In the genomic region with DNA sequence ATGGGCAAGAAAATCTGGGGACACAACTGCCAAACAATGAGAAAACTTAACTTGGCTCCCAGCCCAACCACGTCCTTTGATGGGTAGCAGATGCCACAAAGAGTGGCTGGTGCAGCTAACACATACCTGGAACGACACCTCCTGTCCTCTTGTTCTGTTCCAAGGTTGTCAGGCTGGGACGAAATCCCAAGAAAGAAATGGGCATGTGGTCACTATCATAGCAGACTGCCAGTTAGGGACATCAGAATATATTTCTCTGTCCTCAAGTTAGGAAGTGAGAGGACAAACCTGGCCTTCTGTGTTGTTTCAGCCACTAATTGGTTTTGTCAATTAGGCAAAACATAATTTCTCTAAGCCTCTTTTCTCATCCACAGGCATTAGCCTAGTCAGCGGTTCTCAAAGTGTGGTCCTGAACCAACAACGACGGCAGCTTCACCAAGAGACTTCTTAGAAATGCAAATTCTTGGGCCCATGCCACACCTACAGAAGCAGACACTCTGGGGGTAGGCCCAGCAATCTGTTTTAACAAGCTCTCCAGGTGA, we compare ENCODE assay signal across 8 cellular contexts.
DNase-seq lines count a peak whose midpoint lies in the region; ATAC-seq and TF ChIP-seq lines count a peak whose summit lies in the region.

No MANE protein-coding gene starts in this region.

- no peak for TF ChIP-seq CTCF in esophagus muscularis mucosa (IDR thresholded peaks at IDR 0.05)

- no peak for TF ChIP-seq EP300 in esophagus muscularis mucosa (IDR thresholded peaks at IDR 0.05)

- POLR2A ChIA-PET in T-cell (lab: Charles Lee) = interaction anchor here (0.9 to 2.0 kb wide), 3 partner anchors 51 to 56 kb away, joined by 3 to 6 read pairs (median 6); no protein-coding TSS in a partner anchor

- H3K9me3 Mint-ChIP-seq in T-cell = no peaks in the 10 kb centered on the region

- peaks cover 89 to 97% (median 95%) of the 10 kb centered on the region in 3 donors for H3K4me1 Mint-ChIP-seq in T-cell

- 40% methylated on average over 6 of the region's 6 CpGs for WGBS in esophagus muscularis mucosa

- ATAC-seq in T-cell (replicated peaks in 1 of 4) = peak; percentile 43 to 75 (median 52)

- DNase-seq in DMS53 (lab: John Stamatoyannopoulos, UW) (peak; percentile 15), DMS53 treated with DMSO at 0.1 percent for 48 hours (lab: John Stamatoyannopoulos, UW; ENCODE audit: unreplicated experiment) (no peak), T-cell (peak in 33 of 34 experiments; percentile 39 to 74 (median 61)), esophagus muscularis mucosa (ENCODE audit: extremely low spot score) (no peak), GDM1 (lab: John Stamatoyannopoulos, UW) (no peak), NCI-H187 (lab: John Stamatoyannopoulos, UW) (no peak), kidney tubule cell (ENCODE audit: low spot score) (no peak)

- H3K27ac ChIP-seq in esophagus muscularis mucosa (replicated peaks in 1 of 4) (peak overlapping the region; percentile 78 to 90 (median 83)), stomach smooth muscle (ENCODE audit: low read length) (peak overlapping the region; percentile 69)

- H3K4me1 ChIP-seq in esophagus muscularis mucosa = peaks cover 83 to 87% (median 84%) of the 10 kb centered on the region in 4 donors
- H3K4me1 ChIP-seq in stomach smooth muscle (ENCODE audit: control insufficient read depth, insufficient read depth, low read length) = peaks cover 63% of the 10 kb centered on the region

- no peak overlapping the region for H3K4me3 ChIP-seq in esophagus muscularis mucosa
- H3K4me3 ChIP-seq in stomach smooth muscle (ENCODE audit: low read length in 2 of 2) = peak overlapping the region; percentile 1 to 15

- H3K9me3 ChIP-seq in esophagus muscularis mucosa (no peaks in the 10 kb centered on the region), stomach smooth muscle (ENCODE audit: control insufficient read depth in 2 of 2, low read length in 2 of 2) (no peaks in the 10 kb centered on the region)

- no peak overlapping the region for H3K9ac ChIP-seq in stomach smooth muscle (ENCODE audit: low read length in 2 of 2)

- CTCF ChIA-PET in T-cell (lab: Charles Lee) = interaction anchor here in 1 of 2 donors (0.9 to 3.0 kb wide), 7 partner anchors 8 to 67 kb away, joined by 3 to 18 read pairs (median 8); partner anchors contain the start of gene RAPGEF1

- H3K36me3 Mint-ChIP-seq in T-cell = peaks cover 9% of the 10 kb centered on the region

- H3K36me3 ChIP-seq in esophagus muscularis mucosa (no peaks in the 10 kb centered on the region), stomach smooth muscle (ENCODE audit: control insufficient read depth in 2 of 2, insufficient read depth in 2 of 2, low read length in 2 of 2) (no peaks in the 10 kb centered on the region)

- H3K27ac Mint-ChIP-seq in T-cell = peak overlapping the region; percentile 91 to 96

- intact Hi-C loops in esophagus muscularis mucosa (cut with DNase I) = loop anchor here (5.0 kb wide), 1 partner anchor 61 kb away; no protein-coding TSS in a partner anchor

- H3K4me3 Mint-ChIP-seq in T-cell = peak overlapping the region; percentile 72 to 81 (median 73)

- H3K27me3 ChIP-seq in esophagus muscularis mucosa (no peaks in the 10 kb centered on the region), stomach smooth muscle (ENCODE audit: control insufficient read depth in 1 of 2, insufficient read depth in 2 of 2, low read length in 2 of 2) (no peaks in the 10 kb centered on the region)

- no peak for TF ChIP-seq POLR2A in esophagus muscularis mucosa (IDR thresholded peaks at IDR 0.05; ENCODE audit: low read depth)

- no peaks in the 10 kb centered on the region for H3K27me3 Mint-ChIP-seq in T-cell

Comparison
In these comparisons a context has a peak if more than half of its experiments do, and no peak if none do; other contexts are left out.
1. DNase-seq: peak in DMS53 (single experiment) and T-cell (33 of 34); none in DMS53 treated with DMSO at 0.1 percent for 48 hours (single experiment), esophagus muscularis mucosa (single experiment), GDM1 (single experiment), NCI-H187 (0 of 2) and kidney tubule cell (single experiment).
2. H3K4me3 ChIP-seq: peak in stomach smooth muscle (2 of 2); none in esophagus muscularis mucosa (0 of 4).